8 cellular contexts compared by ENCODE assay signal in the genomic region with DNA sequence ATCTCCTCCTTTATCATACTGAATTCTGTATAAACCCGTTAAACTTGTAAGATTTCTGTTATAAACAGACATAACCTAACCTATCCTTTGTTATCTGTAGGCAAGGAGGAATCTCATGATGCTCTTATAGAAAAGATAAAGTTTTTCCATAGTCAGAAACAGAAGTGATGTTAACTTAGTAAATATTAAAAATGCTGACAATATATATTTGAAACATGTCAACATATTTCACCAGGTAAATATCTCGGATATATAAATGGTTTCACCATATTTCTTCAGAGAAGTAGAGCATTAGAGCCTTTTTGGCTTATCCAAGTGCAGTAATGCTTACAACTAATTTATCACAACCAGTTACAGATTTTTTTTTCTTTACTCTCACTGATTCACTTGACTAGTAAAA.
"Had no signal": no experiment of that assay in that cellular context is flagged by ENCODE, and none has a peak within 500 bp of the region (broad histone marks: within the 10 kb centered on the region; RNA-seq: fewer than 3 reads in every experiment).

No MANE protein-coding gene starts in this region.

- DNase-seq: GDM1, GF-D8 had no signal

- FAIRE-seq: G401.6, GM12878, GM12891, GM12892, GM18507, GM19239 had no signal

- H3K4me3 ChIP-seq: GM12878 had no signal

- ATAC-seq: GM12878 had no signal
